8 cellular contexts compared by ENCODE assay signal in the genomic region with DNA sequence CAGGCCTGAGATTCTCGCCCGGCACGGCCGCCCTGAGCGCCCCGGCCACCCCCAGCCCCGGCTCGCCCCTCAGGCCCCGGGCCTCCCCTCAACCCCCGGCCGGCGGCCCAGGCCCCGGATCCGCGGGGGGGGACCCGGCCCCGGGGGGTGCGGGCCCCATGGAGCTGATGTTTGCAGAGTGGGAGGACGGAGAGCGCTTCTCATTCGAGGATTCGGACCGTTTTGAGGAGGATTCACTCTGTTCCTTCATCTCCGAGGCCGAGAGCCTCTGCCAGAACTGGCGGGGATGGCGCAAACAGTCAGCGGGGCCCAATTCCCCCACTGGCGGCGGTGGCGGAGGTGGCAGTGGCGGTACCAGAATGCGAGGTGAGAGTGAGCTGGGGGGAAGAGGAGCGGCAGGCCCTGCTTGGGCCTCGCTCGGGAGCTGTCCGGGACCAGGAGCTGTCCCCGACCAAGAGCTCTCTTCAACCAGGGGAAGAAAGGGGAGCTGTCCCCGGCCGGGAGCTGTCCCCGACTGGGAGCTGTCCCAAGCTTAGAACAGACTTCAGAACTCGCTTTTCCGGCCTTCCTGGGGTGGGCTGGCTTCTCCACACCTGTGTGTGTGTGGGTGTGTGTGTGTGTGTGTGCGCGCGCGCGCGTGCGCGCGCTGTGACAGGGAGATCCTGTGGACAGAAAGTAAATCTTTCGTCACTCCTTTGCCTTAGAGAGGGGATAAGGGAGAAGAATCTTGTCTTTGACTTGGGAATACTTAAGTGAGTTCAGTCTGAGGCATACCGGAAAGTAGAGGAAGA. TPM values are rescaled to one million over a fixed set of nuclear protein-coding genes. Genes with fewer than 3 reads are reported as not detected.
DNase-seq lines count a peak whose midpoint lies in the region; ATAC-seq and TF ChIP-seq lines count a peak whose summit lies in the region.

No MANE protein-coding gene starts in this region.

- H3K4me1 ChIP-seq in cardiac muscle cell (ENCODE audit: low read depth), result peaks cover 4% of the 10 kb centered on the region
- peaks cover 16% of the 10 kb centered on the region for H3K4me1 ChIP-seq in mammary epithelial cell (ENCODE audit: insufficient read depth, low read length)

- POLR2A ChIA-PET in T-cell (lab: Charles Lee), result interaction anchor here (0.5 to 1.0 kb wide), 8 partner anchors 9 to 422 kb away, joined by 3 to 13 read pairs (median 4); a partner anchor contains a TSS

- peak overlapping the region; percentile 90 to 97 (median 92) for H3K4me3 Mint-ChIP-seq in T-cell
- H3K4me3 Mint-ChIP-seq in stimulated activated effector memory CD8-positive, alpha-beta T cell treated with anti-CD3 and anti-CD28 coated beads, Interleukin-12 subunit alpha, Interleukin-12 subunit beta, amount 100 ng/mL, for 72 hours, result peak overlapping the region; percentile 96

- WGBS in mammary epithelial cell (ENCODE audit: low coverage, missing lambda C conversion rate), result 2% methylated on average over 9 of the region's 54 CpGs

- H3K4me2 ChIP-seq in mammary epithelial cell (ENCODE audit: insufficient read depth, low read depth, low read length), result peak overlapping the region; percentile 92

- H3K79me2 ChIP-seq in mammary epithelial cell (ENCODE audit: insufficient read depth, low read length), result peaks cover 76% of the 10 kb centered on the region

- TF ChIP-seq CTCF in cardiac muscle cell (IDR thresholded peaks at IDR 0.05; ENCODE audit: low read depth, low read length), result no peak
- peak in 1 of 2 donors; percentile 2 for TF ChIP-seq CTCF in mammary epithelial cell (conservative IDR thresholded peaks at IDR 0.05 in 1 of 2, IDR thresholded peaks at IDR 0.05 in 1 of 2; ENCODE audit: extremely low read depth in 1 of 2, insufficient read depth in 1 of 2, low read depth in 1 of 2, low read length in 2 of 2)

- no peaks in the 10 kb centered on the region for H3K27me3 Mint-ChIP-seq in T-cell

- CTCF ChIA-PET in T-cell (lab: Charles Lee) (interaction anchor here (0.8 to 1.3 kb wide), 5 partner anchors 14 to 55 kb away, joined by 3 to 6 read pairs (median 3); a partner anchor contains a TSS), mammary epithelial cell (lab: Charles Lee; ENCODE audit: low non-redundant PET) (interaction anchor here (0.5 kb wide), 1 partner anchor 8 kb away, joined by 7 read pairs; no protein-coding TSS in a partner anchor)

- no peak for ATAC-seq in Right ventricle myocardium inferior
- peak; percentile 3 for ATAC-seq in HG03175 (IDR thresholded peaks at IDR 0.05; ENCODE audit: unreplicated experiment)
- peak; percentile 14 to 21 (median 16) for ATAC-seq in T-cell (replicated peaks in 1 of 4)
- ATAC-seq in stimulated activated effector memory CD8-positive, alpha-beta T cell treated with anti-CD3 and anti-CD28 coated beads, Interleukin-12 subunit alpha, Interleukin-12 subunit beta, amount 100 ng/mL, for 72 hours, result peak; percentile 29

- H3K27me3 ChIP-seq in cardiac muscle cell, result no peaks in the 10 kb centered on the region
- H3K27me3 ChIP-seq in mammary epithelial cell (ENCODE audit: insufficient read depth, low read length), result no peaks in the 10 kb centered on the region

- peaks cover 40 to 60% (median 45%) of the 10 kb centered on the region in 3 donors for H3K4me1 Mint-ChIP-seq in T-cell
- H3K4me1 Mint-ChIP-seq in stimulated activated effector memory CD8-positive, alpha-beta T cell treated with anti-CD3 and anti-CD28 coated beads, Interleukin-12 subunit alpha, Interleukin-12 subunit beta, amount 100 ng/mL, for 72 hours, result peaks cover 41% of the 10 kb centered on the region

- H3K27ac ChIP-seq in cardiac muscle cell (peak overlapping the region; percentile 83), mammary epithelial cell (ENCODE audit: insufficient read depth, low read depth, low read length) (peak overlapping the region; percentile 46)

- no peaks in the 10 kb centered on the region for H3K9me3 Mint-ChIP-seq in T-cell
- H3K9me3 Mint-ChIP-seq in stimulated activated effector memory CD8-positive, alpha-beta T cell treated with anti-CD3 and anti-CD28 coated beads, Interleukin-12 subunit alpha, Interleukin-12 subunit beta, amount 100 ng/mL, for 72 hours, result no peaks in the 10 kb centered on the region

- intact Hi-C loops in Right ventricle myocardium inferior (cut with DNase I), result loop anchor here (2.0 kb wide), 2 partner anchors 25 to 41 kb away; a partner anchor contains a TSS
- intact Hi-C loops in mammary epithelial cell (cut with micrococcal nuclease), result loop anchor here (1.0 kb wide), 2 partner anchors 13 to 42 kb away; a partner anchor contains a TSS

- in situ Hi-C loops in mammary epithelial cell (cut with MboI; ENCODE audit: low sequenced_read_pairs in 2 of 2), result no loop called here

- H3K4me3 ChIP-seq in cardiac muscle cell (peak overlapping the region; percentile 87), mammary epithelial cell (replicated peaks in 1 of 3; ENCODE audit: insufficient read depth in 1 of 3, low read depth in 2 of 3, low read length in 3 of 3) (peak overlapping the region; percentile 73 to 92 (median 83))

- peak overlapping the region; percentile 97 to 98 for H3K27ac Mint-ChIP-seq in T-cell
- peak overlapping the region; percentile 92 for H3K27ac Mint-ChIP-seq in stimulated activated effector memory CD8-positive, alpha-beta T cell treated with anti-CD3 and anti-CD28 coated beads, Interleukin-12 subunit alpha, Interleukin-12 subunit beta, amount 100 ng/mL, for 72 hours

- peak overlapping the region; percentile 83 for H2AFZ ChIP-seq in mammary epithelial cell (ENCODE audit: low read depth, low read length)

- H4K20me1 ChIP-seq in mammary epithelial cell (ENCODE audit: insufficient read depth, low read length), result peaks cover 2% of the 10 kb centered on the region

- dilution Hi-C loops in mammary epithelial cell (cut with HindIII; ENCODE audit: low sequenced_read_pairs), result no loop called here

- DNase-seq in cardiac muscle cell (ENCODE audit: low read depth in 1 of 2, low spot score in 1 of 2) (peak; percentile 40 to 86), Right ventricle myocardium inferior (ENCODE audit: missing footprints) (no peak), T-cell (peak in 31 of 34 experiments; percentile 20 to 59 (median 43)), mammary epithelial cell (peak; percentile 62), kidney tubule cell (ENCODE audit: low spot score) (peak; percentile 67), T1000 (lab: John Stamatoyannopoulos, UW) (no peak)
- DNase-seq in stimulated activated effector memory CD8-positive, alpha-beta T cell treated with anti-CD3 and anti-CD28 coated beads, Interleukin-12 subunit alpha, Interleukin-12 subunit beta, amount 100 ng/mL, for 72 hours (ENCODE audit: low spot score in 2 of 2), result peak; percentile 31 to 71

- H3K36me3 Mint-ChIP-seq in T-cell, result peaks cover 12% of the 10 kb centered on the region
- H3K36me3 Mint-ChIP-seq in stimulated activated effector memory CD8-positive, alpha-beta T cell treated with anti-CD3 and anti-CD28 coated beads, Interleukin-12 subunit alpha, Interleukin-12 subunit beta, amount 100 ng/mL, for 72 hours, result peaks cover 56% of the 10 kb centered on the region

- H3K9me3 ChIP-seq in cardiac muscle cell (ENCODE audit: low read depth), result no peaks in the 10 kb centered on the region
- H3K9me3 ChIP-seq in mammary epithelial cell (replicated peaks; ENCODE audit: insufficient read depth, low read length), result no peaks in the 10 kb centered on the region

- BruUV-seq in mammary epithelial cell (replicated peaks; lab: Mats Ljungman, UMichigan), result TSS peak; percentile 13

- H3K36me3 ChIP-seq in cardiac muscle cell (peaks cover 11% of the 10 kb centered on the region), mammary epithelial cell (ENCODE audit: insufficient read depth, low read length) (no peaks in the 10 kb centered on the region)

- peak overlapping the region; percentile 61 for H3K9ac ChIP-seq in mammary epithelial cell (ENCODE audit: insufficient read depth, low read length)

RNA-seq across cellular contexts. Expression of a gene that starts 0.5 kb away (rescaled TPM):
- total RNA-seq in cardiac muscle cell, result 89.3 and 115 TPM in 2 replicates
- 37.1 and 63.7 TPM in 2 replicates for polyA plus RNA-seq in cardiac muscle cell
- total RNA-seq in Right ventricle myocardium inferior, result 45.3 TPM
- total RNA-seq in T-cell, result 100 to 1,000 TPM in 2 of 5 donors, 10 to 100 TPM in 3; 69.0 to 106 (median 90.8) TPM
- 10 to 100 TPM; 62.5 to 67.6 TPM for total RNA-seq in mammary epithelial cell
- polyA plus RNA-seq in mammary epithelial cell, result 54.3 TPM
- 61.7 TPM for polyA minus RNA-seq in mammary epithelial cell

RNA-seq across cellular contexts. Expression of a gene that starts 4.1 kb away (rescaled TPM):
- total RNA-seq in cardiac muscle cell (37.8 and 42.5 TPM in 2 replicates), Right ventricle myocardium inferior (30.8 TPM), T-cell (10 to 100 TPM in 3 of 5 donors, 1 to 10 TPM in 2; 6.3 to 17.5 (median 14.2) TPM), mammary epithelial cell (10 to 100 TPM; 11.7 to 24.7 TPM)
- polyA plus RNA-seq in cardiac muscle cell (81.8 and 83.2 TPM in 2 replicates), mammary epithelial cell (36.9 TPM)
- polyA minus RNA-seq in mammary epithelial cell, result 10.5 TPM

RNA-seq across cellular contexts. Expression of a gene that starts 25.5 kb away (rescaled TPM):
- total RNA-seq in cardiac muscle cell (23.7 and 61.2 TPM in 2 replicates), Right ventricle myocardium inferior (10.5 TPM), T-cell (100 to 1,000 TPM in 4 of 5 donors, 10 to 100 TPM in 1; 96.1 to 119 (median 110) TPM), mammary epithelial cell (10 to 100 TPM in 1 of 2 donors, 1 to 10 TPM in 1; 9.3 to 18.5 TPM)
- polyA plus RNA-seq in cardiac muscle cell (16.6 and 21.6 TPM in 2 replicates), mammary epithelial cell (10.8 TPM)
- polyA minus RNA-seq in mammary epithelial cell, result 6.7 TPM

RNA-seq across cellular contexts. Expression of a gene that starts 41.7 kb away (rescaled TPM):
- total RNA-seq in cardiac muscle cell, result 68.6 and 68.7 TPM in 2 replicates
- polyA plus RNA-seq in cardiac muscle cell, result 56.6 and 65.2 TPM in 2 replicates
- total RNA-seq in Right ventricle myocardium inferior, result 46.4 TPM
- 100 to 1,000 TPM in 1 of 5 donors, 10 to 100 TPM in 4; 77.7 to 107 (median 92.2) TPM for total RNA-seq in T-cell
- total RNA-seq in mammary epithelial cell, result 10 to 100 TPM; 48.0 to 68.0 TPM
- 62.6 TPM for polyA plus RNA-seq in mammary epithelial cell
- polyA minus RNA-seq in mammary epithelial cell, result 134 TPM

Comparison
In these comparisons a context has a peak if more than half of its experiments do, and no peak if none do; other contexts are left out.
1. DNase-seq: peak in cardiac muscle cell (2 of 2), T-cell (31 of 34), mammary epithelial cell (single experiment), kidney tubule cell (single experiment) and stimulated activated effector memory CD8-positive, alpha-beta T cell treated with anti-CD3 and anti-CD28 coated beads, Interleukin-12 subunit alpha, Interleukin-12 subunit beta, amount 100 ng/mL, for 72 hours (2 of 2); none in Right ventricle myocardium inferior (single experiment) and T1000 (single experiment).